In genomic region chr12:131934535-131934934, GRCh38 we compare ENCODE assay signal across 28 cellular contexts.
"Had no signal": no experiment of that assay in that cellular context is flagged by ENCODE, and none has a peak within 500 bp of the region (broad histone marks: within the 10 kb centered on the region; RNA-seq: fewer than 3 reads in every experiment).

No MANE protein-coding gene starts in this region.

- H3K4me3 ChIP-seq: ascending aorta, cardiac muscle cell had no signal

- ATAC-seq: activated CD8-positive, alpha-beta T cell treated with anti-CD3 and anti-CD28 coated beads for 36 hours; activated naive CD8-positive, alpha-beta T cell treated with anti-CD3 and anti-CD28 coated beads, Interleukin-2, amount 50 U/mL, for 24 hours; activated T-cell treated with anti-CD3 and anti-CD28 coated beads, Interleukin-2, amount 50 U/mL, for 4 hours; activated T-cell treated with anti-CD3 and anti-CD28 coated beads, Interleukin-2, amount 50 U/mL, for 72 hours; activated T-helper 17 cell treated with anti-CD3 and anti-CD28 coated beads, Interleukin-2, amount 50 U/mL, for 72 hours had no signal

- H3K9me3 ChIP-seq: ascending aorta had no signal

- H3K27ac ChIP-seq: ascending aorta, cardiac muscle cell, VCaP had no signal

- H3K27me3 ChIP-seq: ascending aorta, cardiac muscle cell had no signal

- DNase-seq: activated B cell treated with CpG ODN at 0.5 μM for 24 hours; activated CD4-positive, alpha-beta memory T cell treated with anti-CD3 and anti-CD28 coated beads for 36 hours; activated CD4-positive, alpha-beta T cell treated with anti-CD3 and anti-CD28 coated beads for 4 hours; activated CD4-positive, alpha-beta T cell treated with anti-CD3 and anti-CD28 coated beads, Interleukin-2, amount 10 ng/mL, durations not matched to agents 24 days and 14 days; activated CD4-positive, alpha-beta T cell treated with anti-CD3 and anti-CD28 coated beads, Interleukin-2, amount 50 U/mL, for 1 hour; activated CD4-positive, alpha-beta T cell treated with anti-CD3 and anti-CD28 coated beads, Interleukin-2, amount 50 U/mL, for 4 hours; activated CD4-positive, CD25-positive, alpha-beta regulatory T cell treated with anti-CD3 and anti-CD28 coated beads, Interleukin-2, amount 50 U/mL, for 72 hours; activated CD8-positive, alpha-beta memory T cell treated with anti-CD3 and anti-CD28 coated beads, Interleukin-2, amount 50 U/mL, for 4 hours; activated CD8-positive, alpha-beta T cell treated with anti-CD3 and anti-CD28 coated beads for 36 hours; activated effector memory CD4-positive, alpha-beta T cell treated with anti-CD3 and anti-CD28 coated beads, Interleukin-2, amount 50 U/mL, for 16 hours; activated naive CD4-positive, alpha-beta T cell treated with anti-CD3 and anti-CD28 coated beads, Interleukin-2, amount 10 ng/mL, durations not matched to agents 7 days and 5 days; activated naive CD4-positive, alpha-beta T cell treated with Interleukin-2 at 50 U/mL for 16 hours; activated naive CD8-positive, alpha-beta T cell treated with anti-CD3 and anti-CD28 coated beads, Interleukin-2, amount 10 ng/mL, durations not matched to agents 7 days and 5 days; activated naive CD8-positive, alpha-beta T cell treated with anti-CD3 and anti-CD28 coated beads, Interleukin-2, amount 50 U/mL, for 24 hours; activated T-cell treated with anti-CD3 and anti-CD28 coated beads for 4 hours; activated T-cell treated with anti-CD3 and anti-CD28 coated beads, Interleukin-2, amount 50 U/mL, for 1 hour; activated T-cell treated with anti-CD3 and anti-CD28 coated beads, Interleukin-2, amount 50 U/mL, for 4 hours; activated T-cell treated with anti-CD3 and anti-CD28 coated beads, Interleukin-2, amount 50 U/mL, for 72 hours; amygdala; anterior cingulate cortex; cerebellar nuclear complex; T-helper 1 cell; T-helper 2 cell; T-helper 9 cell had no signal
